Comparison of ENCODE assay signal across 8 cellular contexts in genomic region chr6:156886409-156886808, GRCh38.
A peak's percentile ranks its signal among the peaks of the same experiment; 100 is the strongest.
DNase-seq lines count a peak whose midpoint lies in the region; ATAC-seq and TF ChIP-seq lines count a peak whose summit lies in the region.

No MANE protein-coding gene starts in this region.

- H3K36me3 ChIP-seq in neutrophil: no peaks in the 10 kb centered on the region
- no peaks in the 10 kb centered on the region for H3K36me3 ChIP-seq in SJCRH30

- peaks cover 0 to 16% of the 10 kb centered on the region in 2 experiments for H3K4me1 ChIP-seq in neutrophil (ENCODE audit: control insufficient read depth in 1 of 2, insufficient read depth in 1 of 2, low read depth in 1 of 2, low read length in 1 of 2)
- H3K4me1 ChIP-seq in SJCRH30: 0 out of 2 replicates have a peak, but pooled peaks cover 4% of the 10 kb centered on the region

- ATAC-seq in GM19372 (IDR thresholded peaks at IDR 0.05; ENCODE audit: low read depth, unreplicated experiment): peak; percentile 94
- peak; percentile 73 for ATAC-seq in HG03097 (IDR thresholded peaks at IDR 0.05; ENCODE audit: low FRiP score, unreplicated experiment)
- ATAC-seq in activated naive CD8-positive, alpha-beta T cell treated with anti-CD3 and anti-CD28 coated beads, Interleukin-2, amount 50 U/mL, for 24 hours: peak; percentile 23
- no peak for ATAC-seq in GM21786 (IDR thresholded peaks at IDR 0.05; ENCODE audit: unreplicated experiment)

- peak overlapping the region; percentile 41 for H3K27ac ChIP-seq in neutrophil
- no peak overlapping the region for H3K27ac ChIP-seq in SJCRH30

- H3K27ac Mint-ChIP-seq in activated naive CD8-positive, alpha-beta T cell treated with anti-CD3 and anti-CD28 coated beads, Interleukin-2, amount 50 U/mL, for 24 hours: peak overlapping the region; percentile 34

- no peaks in the 10 kb centered on the region for H3K27me3 Mint-ChIP-seq in activated naive CD8-positive, alpha-beta T cell treated with anti-CD3 and anti-CD28 coated beads, Interleukin-2, amount 50 U/mL, for 24 hours

- no peaks in the 10 kb centered on the region for H3K9me3 Mint-ChIP-seq in activated naive CD8-positive, alpha-beta T cell treated with anti-CD3 and anti-CD28 coated beads, Interleukin-2, amount 50 U/mL, for 24 hours

- no peak overlapping the region for H3K4me3 ChIP-seq in neutrophil (ENCODE audit: low read depth in 1 of 2, low read length in 1 of 2)
- no peak overlapping the region for H3K4me3 ChIP-seq in SJCRH30

- no peak for DNase-seq in activated naive CD8-positive, alpha-beta T cell treated with anti-CD3 and anti-CD28 coated beads, Interleukin-2, amount 50 U/mL, for 24 hours
- DNase-seq in NCI-H345 treated with DMSO at 0.1 percent for 48 hours (lab: John Stamatoyannopoulos, UW; ENCODE audit: unreplicated experiment) (no peak), SJCRH30 (no peak)
- DNase-seq in activated CD4-positive, CD25-positive, alpha-beta regulatory T cell (lab: John Stamatoyannopoulos, UW): no peak

- H3K4me3 Mint-ChIP-seq in activated naive CD8-positive, alpha-beta T cell treated with anti-CD3 and anti-CD28 coated beads, Interleukin-2, amount 50 U/mL, for 24 hours: no peak overlapping the region

- no peak for TF ChIP-seq CTCF in neutrophil (IDR thresholded peaks at IDR 0.05)

- H3K4me1 Mint-ChIP-seq in activated naive CD8-positive, alpha-beta T cell treated with anti-CD3 and anti-CD28 coated beads, Interleukin-2, amount 50 U/mL, for 24 hours: peaks cover 74% of the 10 kb centered on the region

- H3K27me3 ChIP-seq in neutrophil: no peaks in the 10 kb centered on the region
- no peaks in the 10 kb centered on the region for H3K27me3 ChIP-seq in SJCRH30

- peaks cover 2% of the 10 kb centered on the region for H3K36me3 Mint-ChIP-seq in activated naive CD8-positive, alpha-beta T cell treated with anti-CD3 and anti-CD28 coated beads, Interleukin-2, amount 50 U/mL, for 24 hours (ENCODE audit: low read depth)

- H3K9me3 ChIP-seq in neutrophil (no peaks in the 10 kb centered on the region), SJCRH30 (replicated peaks) (no peaks in the 10 kb centered on the region)
